Comparison of ENCODE assay signal across 1 cellular context in genomic region chr7:50530771-50531170, GRCh38.
TF ChIP-seq lines count a peak whose summit lies in the region.

No MANE protein-coding gene starts in this region.

TF ChIP-seq in HCT116, 20 proteins besides CTCF, POLR2A, EP300 and RAD21:
- TF ChIP-seq ATF3 (IDR thresholded peaks at IDR 0.05) (0 out of 2 replicates have a peak, but pooled peaks have one; percentile 2), REST (IDR thresholded peaks at IDR 0.05; ENCODE audit: low read depth) (no peak)
